Comparison of ENCODE assay signal across 9 cellular contexts in the genomic region with DNA sequence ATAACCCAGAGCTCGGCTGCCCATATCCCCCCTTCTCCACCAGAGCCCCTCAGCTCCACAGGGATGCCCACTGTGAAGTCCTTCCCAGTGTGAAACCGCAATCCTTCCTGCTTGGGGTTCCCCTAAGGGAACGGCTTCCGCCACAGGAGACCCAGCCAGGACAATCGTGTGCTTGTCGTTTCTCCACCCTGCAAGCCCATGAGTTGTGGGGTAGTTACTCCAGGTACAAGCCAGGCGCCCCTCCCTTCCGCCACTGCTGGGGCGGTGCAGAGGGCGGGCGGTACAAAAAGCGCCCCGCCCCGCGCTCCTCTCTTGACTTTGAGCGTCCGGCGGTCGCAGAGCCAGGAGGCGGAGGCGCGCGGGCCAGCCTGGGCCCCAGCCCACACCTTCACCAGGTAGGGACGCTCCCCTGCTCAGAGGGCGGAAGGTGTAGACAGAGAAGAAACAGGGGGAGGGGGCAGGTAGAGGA. TPM values are rescaled to one million over a fixed set of nuclear protein-coding genes. Genes with fewer than 3 reads are reported as not detected.
DNase-seq lines count a peak whose midpoint lies in the region; ATAC-seq and TF ChIP-seq lines count a peak whose summit lies in the region.
"Had no signal": no experiment of that assay in that cellular context is flagged by ENCODE, and none has a peak within 500 bp of the region (broad histone marks: within the 10 kb centered on the region; RNA-seq: fewer than 3 reads in every experiment).

A gene with protein sequence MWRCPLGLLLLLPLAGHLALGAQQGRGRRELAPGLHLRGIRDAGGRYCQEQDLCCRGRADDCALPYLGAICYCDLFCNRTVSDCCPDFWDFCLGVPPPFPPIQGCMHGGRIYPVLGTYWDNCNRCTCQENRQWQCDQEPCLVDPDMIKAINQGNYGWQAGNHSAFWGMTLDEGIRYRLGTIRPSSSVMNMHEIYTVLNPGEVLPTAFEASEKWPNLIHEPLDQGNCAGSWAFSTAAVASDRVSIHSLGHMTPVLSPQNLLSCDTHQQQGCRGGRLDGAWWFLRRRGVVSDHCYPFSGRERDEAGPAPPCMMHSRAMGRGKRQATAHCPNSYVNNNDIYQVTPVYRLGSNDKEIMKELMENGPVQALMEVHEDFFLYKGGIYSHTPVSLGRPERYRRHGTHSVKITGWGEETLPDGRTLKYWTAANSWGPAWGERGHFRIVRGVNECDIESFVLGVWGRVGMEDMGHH (plus strand): TSS at position 315 of the 469 bp plus-strand sequence. CDS start 634 bp downstream, outside the sequence.

- intact Hi-C loops in mammary epithelial cell (cut with micrococcal nuclease): loop anchor here (2.0 to 10.0 kb wide), 4 partner anchors 13 to 389 kb away; a partner anchor contains a TSS

- H3K27ac ChIP-seq in HUES48 (ENCODE audit: low read depth, low read length) (peak within 1 kb of the TSS; percentile 29), mammary epithelial cell (ENCODE audit: insufficient read depth, low read depth, low read length) (peak within 1 kb of the TSS; percentile 68), stomach smooth muscle (ENCODE audit: low read length) (peak within 1 kb of the TSS; percentile 96)

- no TSS peak for BruUV-seq in mammary epithelial cell (replicated peaks; lab: Mats Ljungman, UMichigan)

- H3K36me3 ChIP-seq in HUES48 (ENCODE audit: control insufficient read depth, insufficient read depth, low read length) (no peaks in the 10 kb centered on the region), mammary epithelial cell (ENCODE audit: insufficient read depth, low read length) (peaks cover 3% of the 10 kb centered on the region), stomach smooth muscle (ENCODE audit: control insufficient read depth in 2 of 2, insufficient read depth in 2 of 2, low read length in 2 of 2) (peaks cover 0 to 2% of the 10 kb centered on the region in 2 donors)

- H3K4me1 ChIP-seq in HUES48 (ENCODE audit: control insufficient read depth, insufficient read depth, low read length): peaks cover 43% of the 10 kb centered on the region
- peaks cover 64% of the 10 kb centered on the region for H3K4me1 ChIP-seq in mammary epithelial cell (ENCODE audit: insufficient read depth, low read length)
- H3K4me1 ChIP-seq in stomach smooth muscle (ENCODE audit: control insufficient read depth, insufficient read depth, low read length): peaks cover 62% of the 10 kb centered on the region

- no peaks in the 10 kb centered on the region for H4K20me1 ChIP-seq in mammary epithelial cell (ENCODE audit: insufficient read depth, low read length)

- dilution Hi-C loops in mammary epithelial cell (cut with HindIII; ENCODE audit: low sequenced_read_pairs): no loop called here

- H3K4me2 ChIP-seq in mammary epithelial cell (ENCODE audit: insufficient read depth, low read depth, low read length): peak within 1 kb of the TSS; percentile 82

- H3K79me2 ChIP-seq in mammary epithelial cell (ENCODE audit: insufficient read depth, low read length): peaks cover 48% of the 10 kb centered on the region

- peak within 1 kb of the TSS; percentile 47 for H3K4me3 ChIP-seq in HUES48 (ENCODE audit: low read depth, low read length)
- peak within 1 kb of the TSS; percentile 71 to 90 (median 83) for H3K4me3 ChIP-seq in mammary epithelial cell (replicated peaks in 1 of 3; ENCODE audit: insufficient read depth in 1 of 3, low read depth in 2 of 3, low read length in 3 of 3)
- peak within 1 kb of the TSS; percentile 75 to 93 for H3K4me3 ChIP-seq in stomach smooth muscle (ENCODE audit: low read length in 2 of 2)

- DNase-seq in mammary epithelial cell: peak; percentile 96
- DNase-seq in kidney tubule cell (ENCODE audit: low spot score): peak; percentile 92
- no peak for DNase-seq in cerebellar cortex (ENCODE audit: low spot score)
- DNase-seq: naive B cell had no signal

- CTCF ChIA-PET in mammary epithelial cell (lab: Charles Lee; ENCODE audit: low non-redundant PET): no interaction called here

- TF ChIP-seq CTCF in mammary epithelial cell (conservative IDR thresholded peaks at IDR 0.05 in 1 of 2, IDR thresholded peaks at IDR 0.05 in 1 of 2; ENCODE audit: extremely low read depth in 1 of 2, insufficient read depth in 1 of 2, low read depth in 1 of 2, low read length in 2 of 2): no peak

- no peak within 1 kb of the TSS for H3K9ac ChIP-seq in HUES48 (ENCODE audit: low read depth, low read length)
- peak within 1 kb of the TSS; percentile 86 for H3K9ac ChIP-seq in mammary epithelial cell (ENCODE audit: insufficient read depth, low read length)
- peak within 1 kb of the TSS; percentile 99 for H3K9ac ChIP-seq in stomach smooth muscle (ENCODE audit: low read length in 2 of 2)

- WGBS in mammary epithelial cell (ENCODE audit: low coverage, missing lambda C conversion rate): 0% methylated on average over 17 of the region's 25 CpGs

- H2AFZ ChIP-seq in mammary epithelial cell (ENCODE audit: low read depth, low read length): no peak within 1 kb of the TSS

- no peak for ATAC-seq in HG03095 (IDR thresholded peaks at IDR 0.05; ENCODE audit: unreplicated experiment)
- ATAC-seq in GM18517 (IDR thresholded peaks at IDR 0.05; ENCODE audit: unreplicated experiment): no peak
- no peak for ATAC-seq in HG03354 (IDR thresholded peaks at IDR 0.05; ENCODE audit: poor library complexity, severe bottlenecking, unreplicated experiment)

- H3K9me3 ChIP-seq in HUES48 (ENCODE audit: control insufficient read depth, insufficient read depth, low read length) (no peaks in the 10 kb centered on the region), mammary epithelial cell (replicated peaks; ENCODE audit: insufficient read depth, low read length) (no peaks in the 10 kb centered on the region), stomach smooth muscle (ENCODE audit: control insufficient read depth in 2 of 2, low read length in 2 of 2) (no peaks in the 10 kb centered on the region)

- H3K27me3 ChIP-seq in HUES48 (ENCODE audit: control insufficient read depth, insufficient read depth, low read length) (no peaks in the 10 kb centered on the region), mammary epithelial cell (ENCODE audit: insufficient read depth, low read length) (no peaks in the 10 kb centered on the region), stomach smooth muscle (ENCODE audit: control insufficient read depth in 1 of 2, insufficient read depth in 2 of 2, low read length in 2 of 2) (no peaks in the 10 kb centered on the region)

- in situ Hi-C loops in mammary epithelial cell (cut with MboI; ENCODE audit: low sequenced_read_pairs in 2 of 2): no loop called here

RNA-seq across cellular contexts. Expression of the gene that starts here (rescaled TPM):
- 100 to 1,000 TPM; 433 to 840 TPM for total RNA-seq in mammary epithelial cell
- polyA plus RNA-seq in mammary epithelial cell: 578 TPM
- polyA minus RNA-seq in mammary epithelial cell: 360 TPM

Comparison
In these comparisons a context has a peak if more than half of its experiments do, and no peak if none do; other contexts are left out.
1. H3K27ac ChIP-seq: peak in every context shown above with its lines; median percentile 96 in stomach smooth muscle; 68 in mammary epithelial cell; 29 in HUES48.